ENCODE assay signal across 17 cellular contexts in genomic region chr2:15195723-15196270, GRCh38.
"Had no signal": no experiment of that assay in that cellular context is flagged by ENCODE, and none has a peak within 500 bp of the region (broad histone marks: within the 10 kb centered on the region; RNA-seq: fewer than 3 reads in every experiment).

No MANE protein-coding gene starts in this region.

- H3K27ac ChIP-seq: hepatocyte, right lobe of liver, uterus had no signal

- H3K27me3 ChIP-seq: hepatocyte, right lobe of liver, uterus had no signal

- H3K36me3 ChIP-seq: right lobe of liver, uterus had no signal

- H3K4me1 ChIP-seq: right lobe of liver, uterus had no signal

- H3K4me3 ChIP-seq: hepatocyte, right lobe of liver, uterus had no signal

- ATAC-seq: activated T-helper 17 cell treated with anti-CD3 and anti-CD28 coated beads, Interleukin-2, amount 50 U/mL, for 72 hours; effector memory CD8-positive, alpha-beta T cell; left lobe of liver; naive thymus-derived CD8-positive, alpha-beta T cell; right lobe of liver; stimulated activated effector memory CD8-positive, alpha-beta T cell treated with anti-CD3 and anti-CD28 coated beads, Interleukin-12 subunit alpha, Interleukin-12 subunit beta, amount 100 ng/mL, for 72 hours had no signal

- H3K79me2 ChIP-seq: hepatocyte had no signal

- H3K9me3 ChIP-seq: right lobe of liver, uterus had no signal

- DNase-seq: activated B cell treated with CpG ODN at 0.5 μM for 24 hours; activated CD4-positive, alpha-beta memory T cell treated with anti-CD3 and anti-CD28 coated beads for 36 hours; activated CD4-positive, alpha-beta T cell treated with anti-CD3 and anti-CD28 coated beads for 4 hours; activated naive CD4-positive, alpha-beta T cell; activated naive CD8-positive, alpha-beta T cell treated with anti-CD3 and anti-CD28 coated beads, Interleukin-2, amount 10 ng/mL, durations not matched to agents 7 days and 5 days; amygdala; caudate nucleus; effector memory CD8-positive, alpha-beta T cell; islet precursor cell; naive thymus-derived CD8-positive, alpha-beta T cell; right lobe of liver; stimulated activated CD4-positive, alpha-beta T cell treated with anti-CD3 and anti-CD28 coated beads, Interleukin-4, amount 100 ng/mL, for 24 hours; uterus had no signal

- H3K4me2 ChIP-seq: hepatocyte had no signal

- H2AFZ ChIP-seq: hepatocyte had no signal
